ENCODE assay signal across 17 cellular contexts in genomic region chr12:92844147-92844763, GRCh38.
"Had no signal": no experiment of that assay in that cellular context is flagged by ENCODE, and none has a peak within 500 bp of the region (broad histone marks: within the 10 kb centered on the region; RNA-seq: fewer than 3 reads in every experiment).

No MANE protein-coding gene starts in this region.

- H3K36me3 ChIP-seq: right lobe of liver had no signal

- H3K9me3 ChIP-seq: lower lobe of right lung, psoas muscle, right lobe of liver, upper lobe of left lung had no signal

- DNase-seq: activated CD4-positive, alpha-beta T cell treated with anti-CD3 and anti-CD28 coated beads, Interleukin-2, amount 10 ng/mL, durations not matched to agents 7 days and 5 days; activated CD8-positive, alpha-beta memory T cell treated with anti-CD3 and anti-CD28 coated beads for 24 hours; activated gamma-delta T cell treated with Interleukin-2 at 50 U/mL for 16 hours; activated naive CD8-positive, alpha-beta T cell treated with anti-CD3 and anti-CD28 coated beads for 36 hours; anterior cingulate cortex; cerebellar nuclear complex; foreskin melanocyte; head of caudate nucleus; left cardiac atrium; lower lobe of right lung; psoas muscle; right lobe of liver; spleen; stimulated activated CD4-positive, alpha-beta T cell treated with anti-CD3 and anti-CD28 coated beads, Interleukin-1b, Interleukin-23, amount 100 ng/mL, for 48 hours; stimulated activated naive CD8-positive, alpha-beta T cell treated with anti-CD3 and anti-CD28 coated beads, Interleukin-15, amount 100 ng/mL, for 72 hours; SW 1271; upper lobe of left lung had no signal

- H3K4me1 ChIP-seq: lower lobe of right lung, psoas muscle, right lobe of liver, spleen had no signal

- H3K4me3 ChIP-seq: lower lobe of right lung, psoas muscle, right lobe of liver, spleen, upper lobe of left lung had no signal

- H3K27ac ChIP-seq: lower lobe of right lung, psoas muscle, right lobe of liver, spleen, upper lobe of left lung had no signal

- H3K27me3 ChIP-seq: right lobe of liver, spleen, upper lobe of left lung had no signal
